Comparison of ENCODE assay signal across 20 cellular contexts in genomic region chr5:174172104-174172965, GRCh38.
DNase-seq lines count a peak whose midpoint lies in the region; ATAC-seq, FAIRE-seq and TF ChIP-seq lines count a peak whose summit lies in the region.
"Had no signal": no experiment of that assay in that cellular context is flagged by ENCODE, and none has a peak within 500 bp of the region (broad histone marks: within the 10 kb centered on the region; RNA-seq: fewer than 3 reads in every experiment).

No MANE protein-coding gene starts in this region.

- CTCF ChIA-PET in HepG2 (lab: Yijun Ruan, JAX; ENCODE audit: low intra/inter-chr PET ratio, low total read pairs): no interaction called here
- CTCF ChIA-PET in activated naive CD4-positive, alpha-beta T cell treated with anti-CD3 and anti-CD28 coated beads for 36 hours (lab: Charles Lee): no interaction called here

- no peaks in the 10 kb centered on the region for H3K79me2 ChIP-seq in HepG2 (ENCODE audit: insufficient read depth, low read length)

- H3K36me3 Mint-ChIP-seq in nephron progenitor cell (ENCODE audit: low read depth): no peaks in the 10 kb centered on the region
- no peaks in the 10 kb centered on the region for H3K36me3 Mint-ChIP-seq in activated naive CD4-positive, alpha-beta T cell treated with anti-CD3 and anti-CD28 coated beads for 36 hours (ENCODE audit: low read depth)
- H3K36me3 Mint-ChIP-seq: CD4-positive, CD25-positive, alpha-beta regulatory T cell; stimulated activated naive B cell treated with anti-CD40 and anti-IgM and Interleukin-4, amounts not matched to agents 10 μg/mL and 1 μg/mL and 100 μg/mL, for 72 hours had no signal

- H3K4me2 ChIP-seq in HepG2 (ENCODE audit: low read depth, low read length): no peak overlapping the region

- WGBS in HepG2 (ENCODE audit: low lambda C conversion rate): 14% methylated on average over 8 of the region's 9 CpGs
- 45% methylated on average over 8 of the region's 9 CpGs for WGBS in right lobe of liver (ENCODE audit: insufficient coverage, low coverage, low lambda C conversion rate, missing lambda C conversion rate)
- WGBS in small intestine, 3 donors: 28 to 37% (median 29%) methylated on average over 9 of the region's 9 CpGs

- H3K4me1 ChIP-seq in HepG2 (ENCODE audit: insufficient read depth, low read length) (no peaks in the 10 kb centered on the region), right lobe of liver (peaks cover 0 to 24% (median 7%) of the 10 kb centered on the region in 4 donors), small intestine (ENCODE audit: control insufficient read depth in 2 of 2, insufficient read depth in 1 of 2, low read depth in 1 of 2, low read length in 1 of 2) (no peaks in the 10 kb centered on the region)
- H3K4me1 ChIP-seq: spleen had no signal

- BruUV-seq in HepG2 (replicated peaks; lab: Mats Ljungman, UMichigan): no TSS peak

- peaks cover 10% of the 10 kb centered on the region for H3K9me3 ChIP-seq in HepG2 (ENCODE audit: low read length)
- H3K9me3 ChIP-seq in right lobe of liver: peaks cover 0 to 3% (median 0%) of the 10 kb centered on the region in 4 donors
- H3K9me3 ChIP-seq in small intestine (ENCODE audit: control insufficient read depth, low read depth): no peaks in the 10 kb centered on the region

- POLR2A ChIA-PET in HepG2 (lab: Yijun Ruan, JAX): no interaction called here

- H3K27ac Mint-ChIP-seq in nephron progenitor cell: no peak overlapping the region
- H3K27ac Mint-ChIP-seq in activated naive CD4-positive, alpha-beta T cell treated with anti-CD3 and anti-CD28 coated beads for 36 hours: no peak overlapping the region
- H3K27ac Mint-ChIP-seq: stimulated activated naive B cell treated with anti-CD40 and anti-IgM and Interleukin-4, amounts not matched to agents 10 μg/mL and 1 μg/mL and 100 μg/mL, for 72 hours had no signal

- H3K4me1 Mint-ChIP-seq in nephron progenitor cell: peaks cover 7% of the 10 kb centered on the region
- no peaks in the 10 kb centered on the region for H3K4me1 Mint-ChIP-seq in activated naive CD4-positive, alpha-beta T cell treated with anti-CD3 and anti-CD28 coated beads for 36 hours (ENCODE audit: low read depth)
- H3K4me1 Mint-ChIP-seq: CD4-positive, CD25-positive, alpha-beta regulatory T cell; stimulated activated naive B cell treated with anti-CD40 and anti-IgM and Interleukin-4, amounts not matched to agents 10 μg/mL and 1 μg/mL and 100 μg/mL, for 72 hours had no signal

- in situ Hi-C loops in HepG2 (cut with HindIII; ENCODE audit: extremely low pct_ligation_motif_present, low pct_unique_long_range_greater_than_20kb) (no loop called here), ACHN (cut with HindIII; ENCODE audit: low pct_ligation_motif_present, low pct_unique_long_range_greater_than_20kb, low sequenced_read_pairs) (no loop called here)

- H3K27ac ChIP-seq in HepG2 (ENCODE audit: extremely low read length, insufficient read depth, low read length) (no peak overlapping the region), right lobe of liver (no peak overlapping the region), small intestine (ENCODE audit: low read depth in 1 of 2, low read length in 1 of 2) (no peak overlapping the region)
- H3K27ac ChIP-seq: brain microvascular endothelial cell, spleen had no signal

- H3K9me3 Mint-ChIP-seq in nephron progenitor cell: peaks cover 3% of the 10 kb centered on the region
- peaks cover 4% of the 10 kb centered on the region for H3K9me3 Mint-ChIP-seq in activated naive CD4-positive, alpha-beta T cell treated with anti-CD3 and anti-CD28 coated beads for 36 hours

- no peak for FAIRE-seq in HepG2 (lab: Jason Lieb, UNC)
- FAIRE-seq in small intestine (lab: Jason Lieb, UNC): no peak

- intact Hi-C loops in HepG2 (cut with micrococcal nuclease; ENCODE audit: unreplicated experiment): no loop called here
- intact Hi-C loops in right lobe of liver (cut with DNase I): no loop called here
- intact Hi-C loops in activated naive CD4-positive, alpha-beta T cell treated with anti-CD3 and anti-CD28 coated beads for 36 hours (cut with micrococcal nuclease): no loop called here

- no peak for TF ChIP-seq RAD21 in HepG2 (CRISPR knock-in tag; IDR thresholded peaks at IDR 0.05)

- TF ChIP-seq CTCF in HepG2 (CRISPR knock-in tag; IDR thresholded peaks at IDR 0.05) (no peak), right lobe of liver (IDR thresholded peaks at IDR 0.05) (no peak), nephron progenitor cell (IDR thresholded peaks at IDR 0.05) (no peak)

- no peak overlapping the region for H3K4me3 Mint-ChIP-seq in nephron progenitor cell
- H3K4me3 Mint-ChIP-seq in activated naive CD4-positive, alpha-beta T cell treated with anti-CD3 and anti-CD28 coated beads for 36 hours: no peak overlapping the region
- H3K4me3 Mint-ChIP-seq: CD4-positive, CD25-positive, alpha-beta regulatory T cell; stimulated activated naive B cell treated with anti-CD40 and anti-IgM and Interleukin-4, amounts not matched to agents 10 μg/mL and 1 μg/mL and 100 μg/mL, for 72 hours had no signal

- no peaks in the 10 kb centered on the region for H4K20me1 ChIP-seq in HepG2 (ENCODE audit: insufficient read depth, low read length)

- H3K9ac ChIP-seq in HepG2 (ENCODE audit: insufficient read depth, low read depth, low read length): no peak overlapping the region

- peaks cover 40% of the 10 kb centered on the region for H3K27me3 Mint-ChIP-seq in nephron progenitor cell (ENCODE audit: low read depth, poor library complexity)
- peaks cover 13% of the 10 kb centered on the region for H3K27me3 Mint-ChIP-seq in activated naive CD4-positive, alpha-beta T cell treated with anti-CD3 and anti-CD28 coated beads for 36 hours (ENCODE audit: low read depth)

- H3K27me3 ChIP-seq in HepG2 (ENCODE audit: control insufficient read depth in 1 of 2, insufficient read depth in 2 of 2, low read length in 2 of 2) (peaks cover 0 to 1% of the 10 kb centered on the region in 2 experiments; a peak in 2 of 5 replicates), right lobe of liver (no peaks in the 10 kb centered on the region), small intestine (ENCODE audit: control insufficient read depth in 2 of 2, insufficient read depth in 2 of 2, low read length in 2 of 2) (no peaks in the 10 kb centered on the region)
- H3K27me3 ChIP-seq: brain microvascular endothelial cell had no signal

- no peak overlapping the region for H3K4me3 ChIP-seq in HepG2 (replicated peaks in 1 of 3; ENCODE audit: insufficient read depth in 1 of 3, low read depth in 2 of 3, low read length in 3 of 3)
- no peak overlapping the region for H3K4me3 ChIP-seq in right lobe of liver
- no peak overlapping the region for H3K4me3 ChIP-seq in small intestine (ENCODE audit: low read depth in 1 of 2, low read length in 2 of 2)
- H3K4me3 ChIP-seq: spleen had no signal

- H2AFZ ChIP-seq in HepG2 (ENCODE audit: low read length): no peak overlapping the region

- TF ChIP-seq EP300 in HepG2 (IDR thresholded peaks at IDR 0.05; ENCODE audit: low read depth in 2 of 2, low read length in 2 of 2) (no peak), HepG2 (CRISPR knock-in tag; IDR thresholded peaks at IDR 0.05; ENCODE audit: borderline replicate concordance) (no peak)

- TF ChIP-seq POLR2A in HepG2 (IDR thresholded peaks at IDR 0.05; ENCODE audit: insufficient read depth in 1 of 2, low read depth in 2 of 2, low read length in 2 of 2): no peak
- TF ChIP-seq POLR2A in right lobe of liver (IDR thresholded peaks at IDR 0.05): no peak

- DNase-seq in HepG2 (ENCODE audit: low spot score): no peak
- no peak for DNase-seq in right lobe of liver
- DNase-seq in ecto neural progenitor cell (ENCODE audit: low spot score): peak; percentile 75
- DNase-seq in nephron progenitor cell: peak; percentile 48
- DNase-seq in small intestine: no peak
- DNase-seq in activated naive CD4-positive, alpha-beta T cell treated with anti-CD3 and anti-CD28 coated beads for 36 hours: no peak
- no peak for DNase-seq in ACHN
- DNase-seq: brain microvascular endothelial cell; CD4-positive, CD25-positive, alpha-beta regulatory T cell; DND-41; effector CD8-positive, alpha-beta T cell; GOT3; left colon; NCI-H1436; Right ventricle myocardium superior; spleen; stimulated activated naive B cell treated with anti-CD40 and anti-IgM and Interleukin-4, amounts not matched to agents 10 μg/mL and 1 μg/mL and 100 μg/mL, for 72 hours; T-helper 1 cell; trophoblast cell had no signal

- no peaks in the 10 kb centered on the region for H3K36me3 ChIP-seq in HepG2 (replicated peaks in 1 of 2; ENCODE audit: control insufficient read depth in 1 of 2, insufficient read depth in 2 of 2, low read length in 2 of 2)
- H3K36me3 ChIP-seq in right lobe of liver: no peaks in the 10 kb centered on the region
- H3K36me3 ChIP-seq in small intestine (ENCODE audit: control insufficient read depth in 2 of 2, insufficient read depth in 2 of 2, low read length in 2 of 2): no peaks in the 10 kb centered on the region
- H3K36me3 ChIP-seq: brain microvascular endothelial cell, spleen had no signal

- ATAC-seq in HepG2: no peak
- ATAC-seq in right lobe of liver: no peak
- no peak for ATAC-seq in GM19324 (IDR thresholded peaks at IDR 0.05; ENCODE audit: low FRiP score, unreplicated experiment)
- ATAC-seq: left colon; stimulated activated naive B cell treated with anti-CD40 and anti-IgM and Interleukin-4, amounts not matched to agents 10 μg/mL and 1 μg/mL and 100 μg/mL, for 72 hours had no signal

TF ChIP-seq in HepG2, 621 proteins besides CTCF, POLR2A, EP300 and RAD21:
- TF ChIP-seq RFX1 (IDR thresholded peaks at IDR 0.05) (peak; percentile 15; the same call in 1 of the 2 replicates), MLX (CRISPR knock-in tag; IDR thresholded peaks at IDR 0.05) (no peak)

Comparison
In these comparisons a context has a peak if more than half of its experiments do, and no peak if none do; other contexts are left out.
1. DNase-seq: peak in ecto neural progenitor cell (single experiment) and nephron progenitor cell (single experiment); none in HepG2 (single experiment), right lobe of liver (0 of 3), small intestine (single experiment), activated naive CD4-positive, alpha-beta T cell treated with anti-CD3 and anti-CD28 coated beads for 36 hours (single experiment) and ACHN (single experiment).